13 cellular contexts compared by ENCODE assay signal in the genomic region with DNA sequence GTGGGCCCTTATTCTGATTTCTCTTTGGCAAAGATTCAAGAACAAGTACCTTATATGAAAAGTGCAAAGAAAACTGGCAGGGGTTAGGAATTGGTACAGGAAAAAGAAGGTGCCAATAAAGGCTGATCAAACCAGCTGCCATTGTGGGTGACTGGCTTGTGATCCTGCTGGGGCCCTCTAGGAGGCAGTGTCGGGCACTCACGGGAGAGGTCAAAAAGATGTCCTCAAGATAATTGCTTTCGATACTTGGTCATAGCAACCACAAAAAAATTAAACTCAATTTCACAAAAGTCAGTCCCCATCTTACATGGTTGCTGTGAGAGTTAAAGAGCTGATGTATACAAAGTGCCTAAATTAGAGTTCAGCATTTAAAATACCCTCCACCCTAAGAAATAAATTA. TPM values are rescaled to one million over a fixed set of nuclear protein-coding genes. Genes with fewer than 3 reads are reported as not detected.
DNase-seq lines count a peak whose midpoint lies in the region; ATAC-seq and TF ChIP-seq lines count a peak whose summit lies in the region.
"Had no signal": no experiment of that assay in that cellular context is flagged by ENCODE, and none has a peak within 500 bp of the region (broad histone marks: within the 10 kb centered on the region; RNA-seq: fewer than 3 reads in every experiment).

No MANE protein-coding gene starts in this region.

- peaks cover 18% of the 10 kb centered on the region for H3K9me3 Mint-ChIP-seq in activated naive CD4-positive, alpha-beta T cell treated with anti-CD3 and anti-CD28 coated beads for 36 hours

- no peaks in the 10 kb centered on the region for H3K4me1 Mint-ChIP-seq in activated naive CD4-positive, alpha-beta T cell treated with anti-CD3 and anti-CD28 coated beads for 36 hours (ENCODE audit: low read depth)
- H3K4me1 Mint-ChIP-seq: IgD-negative memory B cell had no signal

- H3K4me3 Mint-ChIP-seq in activated naive CD4-positive, alpha-beta T cell treated with anti-CD3 and anti-CD28 coated beads for 36 hours = no peak overlapping the region
- H3K4me3 Mint-ChIP-seq: IgD-negative memory B cell had no signal

- no peak overlapping the region for H2AFZ ChIP-seq in MM.1S (ENCODE audit: low read length)

- H3K27me3 ChIP-seq in MM.1S (replicated peaks; ENCODE audit: insufficient read depth, low read length) = no peaks in the 10 kb centered on the region
- no peaks in the 10 kb centered on the region for H3K27me3 ChIP-seq in lower lobe of right lung (ENCODE audit: low read depth)
- H3K27me3 ChIP-seq: transverse colon had no signal

- H3K4me3 ChIP-seq in MM.1S (ENCODE audit: low read length) (no peak overlapping the region), retinal pigment epithelial cell (ENCODE audit: low read length) (no peak overlapping the region), lower lobe of right lung (no peak overlapping the region)
- H3K4me3 ChIP-seq: transverse colon had no signal

- no peaks in the 10 kb centered on the region for H4K20me1 ChIP-seq in MM.1S (ENCODE audit: insufficient read depth, low read length)

- ATAC-seq in HG03095 (IDR thresholded peaks at IDR 0.05; ENCODE audit: unreplicated experiment) (no peak), lower lobe of right lung (no peak), GM21423 (IDR thresholded peaks at IDR 0.05; ENCODE audit: unreplicated experiment) (no peak)

- no peaks in the 10 kb centered on the region for H3K4me1 ChIP-seq in MM.1S (ENCODE audit: low read length)
- H3K4me1 ChIP-seq in lower lobe of right lung = no peaks in the 10 kb centered on the region
- H3K4me1 ChIP-seq: transverse colon had no signal

- H3K36me3 ChIP-seq in MM.1S (replicated peaks; ENCODE audit: insufficient read depth, low read length) = no peaks in the 10 kb centered on the region
- no peaks in the 10 kb centered on the region for H3K36me3 ChIP-seq in lower lobe of right lung
- H3K36me3 ChIP-seq: transverse colon had no signal

- intact Hi-C loops in activated naive CD4-positive, alpha-beta T cell treated with anti-CD3 and anti-CD28 coated beads for 36 hours (cut with micrococcal nuclease) = no loop called here
- intact Hi-C loops in lower lobe of right lung (cut with DNase I) = no loop called here

- DNase-seq in activated naive CD4-positive, alpha-beta T cell treated with anti-CD3 and anti-CD28 coated beads for 36 hours = peak; percentile 14
- no peak for DNase-seq in activated naive CD4-positive, alpha-beta T cell (lab: John Stamatoyannopoulos, UW)
- DNase-seq in MM.1S (no peak), dermis blood vessel endothelial cell (peak; percentile 17), retinal pigment epithelial cell (ENCODE audit: low read depth) (no peak), lower lobe of right lung (no peak)
- DNase-seq: ACHN, GOT3, NCI-H2107, transverse colon had no signal

- no peaks in the 10 kb centered on the region for H3F3A ChIP-seq in MM.1S (ENCODE audit: insufficient read depth, low read length)

- H3K27ac Mint-ChIP-seq in activated naive CD4-positive, alpha-beta T cell treated with anti-CD3 and anti-CD28 coated beads for 36 hours = no peak overlapping the region
- H3K27ac Mint-ChIP-seq: IgD-negative memory B cell had no signal

- no peaks in the 10 kb centered on the region for H3K27me3 Mint-ChIP-seq in activated naive CD4-positive, alpha-beta T cell treated with anti-CD3 and anti-CD28 coated beads for 36 hours (ENCODE audit: low read depth)
- H3K27me3 Mint-ChIP-seq: IgD-negative memory B cell had no signal

- no peaks in the 10 kb centered on the region for H3K79me2 ChIP-seq in MM.1S (ENCODE audit: low read length)

- no peaks in the 10 kb centered on the region for H3K36me3 Mint-ChIP-seq in activated naive CD4-positive, alpha-beta T cell treated with anti-CD3 and anti-CD28 coated beads for 36 hours (ENCODE audit: low read depth)

- CTCF ChIA-PET in activated naive CD4-positive, alpha-beta T cell treated with anti-CD3 and anti-CD28 coated beads for 36 hours (lab: Charles Lee) = interaction anchor here (0.6 kb wide), 1 partner anchor 213 kb away, joined by 4 read pairs; no protein-coding TSS in a partner anchor

- H3K9me3 ChIP-seq in MM.1S (replicated peaks; ENCODE audit: insufficient read depth, low read length) (no peaks in the 10 kb centered on the region), lower lobe of right lung (peaks cover 7% of the 10 kb centered on the region)
- H3K9me3 ChIP-seq: transverse colon had no signal

- H3K9ac ChIP-seq in MM.1S (ENCODE audit: low read length) = no peak overlapping the region

- no peaks in the 10 kb centered on the region for H3K9me2 ChIP-seq in MM.1S (replicated peaks; ENCODE audit: insufficient read depth, low read length)

- no peak overlapping the region for H3K4me2 ChIP-seq in MM.1S (ENCODE audit: low read depth, low read length)

- no peak overlapping the region for H3K27ac ChIP-seq in MM.1S (ENCODE audit: low read length)
- H3K27ac ChIP-seq in lower lobe of right lung = no peak overlapping the region
- H3K27ac ChIP-seq: transverse colon had no signal

- peak; percentile 29 for TF ChIP-seq CTCF in MM.1S (IDR thresholded peaks at IDR 0.05; ENCODE audit: low read length)
- TF ChIP-seq CTCF in retinal pigment epithelial cell (conservative IDR thresholded peaks at IDR 0.05; ENCODE audit: low read depth, low read length) = peak; percentile 50
- TF ChIP-seq CTCF in lower lobe of right lung (IDR thresholded peaks at IDR 0.05) = no peak

RNA-seq across cellular contexts. Expression of gene CAV3, which starts 31.0 kb away (rescaled TPM):
- not detected for total RNA-seq in activated naive CD4-positive, alpha-beta T cell treated with anti-CD3 and anti-CD28 coated beads for 36 hours
- total RNA-seq in dermis blood vessel endothelial cell (not detected in 2 replicates), lower lobe of right lung (not detected)
- total RNA-seq: transverse colon had no signal

RNA-seq across cellular contexts. Expression of gene SSUH2, which starts 58.0 kb away (rescaled TPM):
- total RNA-seq in activated naive CD4-positive, alpha-beta T cell treated with anti-CD3 and anti-CD28 coated beads for 36 hours = under 1 TPM in 1 of 2 experiments, not detected in 1; 0.12 TPM
- total RNA-seq in dermis blood vessel endothelial cell = not detected in 2 replicates
- total RNA-seq in lower lobe of right lung = not detected

Comparison
In these comparisons a context has a peak if more than half of its experiments do, and no peak if none do; other contexts are left out.
1. DNase-seq: peak in activated naive CD4-positive, alpha-beta T cell treated with anti-CD3 and anti-CD28 coated beads for 36 hours (single experiment) and dermis blood vessel endothelial cell (single experiment); none in activated naive CD4-positive, alpha-beta T cell (0 of 4), MM.1S (single experiment), retinal pigment epithelial cell (single experiment) and lower lobe of right lung (single experiment).